In genomic region chr5:58457040-58457439, GRCh38 we compare ENCODE assay signal across 13 cellular contexts. TPM values are rescaled to one million over a fixed set of nuclear protein-coding genes. Genes with fewer than 3 reads are reported as not detected.
DNase-seq lines count a peak whose midpoint lies in the region; ATAC-seq and TF ChIP-seq lines count a peak whose summit lies in the region.
"Had no signal": no experiment of that assay in that cellular context is flagged by ENCODE, and none has a peak within 500 bp of the region (broad histone marks: within the 10 kb centered on the region; RNA-seq: fewer than 3 reads in every experiment).

No MANE protein-coding gene starts in this region.

- no peak overlapping the region for H2AFZ ChIP-seq in mammary epithelial cell (ENCODE audit: low read depth, low read length)

- ATAC-seq in left lung (no peak), HG02938 (IDR thresholded peaks at IDR 0.05; ENCODE audit: unreplicated experiment) (no peak)

- BruUV-seq in mammary epithelial cell (replicated peaks; lab: Mats Ljungman, UMichigan): no TSS peak

- TF ChIP-seq CTCF in HFF-Myc (IDR thresholded peaks at IDR 0.05; ENCODE audit: low read depth, low read length, missing control alignments) (no peak), mammary epithelial cell (conservative IDR thresholded peaks at IDR 0.05 in 1 of 2, IDR thresholded peaks at IDR 0.05 in 1 of 2; ENCODE audit: extremely low read depth in 1 of 2, insufficient read depth in 1 of 2, low read depth in 1 of 2, low read length in 2 of 2) (no peak), left lung (IDR thresholded peaks at IDR 0.05) (no peak)

- H3K4me3 ChIP-seq in HFF-Myc (replicated peaks; ENCODE audit: low read depth, low read length) (peak overlapping the region; percentile 72), mammary epithelial cell (replicated peaks in 1 of 3; ENCODE audit: insufficient read depth in 1 of 3, low read depth in 2 of 3, low read length in 3 of 3) (peak overlapping the region; percentile 94 to 99 (median 98)), left lung (peak overlapping the region; percentile 62 to 77), skin epidermis (peak overlapping the region; percentile 57 to 98 (median 76))

- H3K9me3 ChIP-seq in mammary epithelial cell (replicated peaks; ENCODE audit: insufficient read depth, low read length) (no peaks in the 10 kb centered on the region), left lung (no peaks in the 10 kb centered on the region)
- H3K9me3 ChIP-seq: prostate gland had no signal

- peaks cover 62% of the 10 kb centered on the region for H3K79me2 ChIP-seq in mammary epithelial cell (ENCODE audit: insufficient read depth, low read length)

- H3K27ac ChIP-seq in mammary epithelial cell (ENCODE audit: insufficient read depth, low read depth, low read length) (peak overlapping the region; percentile 96), left lung (no peak overlapping the region), skin epidermis (peak overlapping the region in 7 of 21 experiments; percentile 16 to 99 (median 81))
- H3K27ac ChIP-seq: prostate gland had no signal

- CTCF ChIA-PET in mammary epithelial cell (lab: Charles Lee; ENCODE audit: low non-redundant PET): interaction anchor here (0.7 kb wide), 1 partner anchor 567 kb away, joined by 4 read pairs; no protein-coding TSS in a partner anchor

- 0% methylated on average over 4 of the region's 4 CpGs for WGBS in mammary epithelial cell (ENCODE audit: low coverage, missing lambda C conversion rate)

- H4K20me1 ChIP-seq in mammary epithelial cell (ENCODE audit: insufficient read depth, low read length): peaks cover 10% of the 10 kb centered on the region

- peak overlapping the region; percentile 99 for H3K9ac ChIP-seq in mammary epithelial cell (ENCODE audit: insufficient read depth, low read length)

- DNase-seq in HFF-Myc (ENCODE audit: extremely low read depth, low read depth): no peak
- DNase-seq in mammary epithelial cell: no peak
- DNase-seq in left lung: no peak
- DNase-seq in NCI-H524 treated with DMSO at 0.1 percent for 48 hours (lab: John Stamatoyannopoulos, UW): no peak
- no peak for DNase-seq in SKM-1 (lab: John Stamatoyannopoulos, UW; ENCODE audit: unreplicated experiment)
- no peak for DNase-seq in Kasumi-1 (lab: John Stamatoyannopoulos, UW)
- DNase-seq: activated T-cell treated with anti-CD3 and anti-CD28 coated beads for 4 hours; central memory CD4-positive, alpha-beta T cell; NCI-H1092 treated with DMSO at 0.1 percent for 48 hours; NK-92 treated with Interleukin-12 subunit alpha and Interleukin-12 subunit beta, amount 100 ng/mL, for 24 hours had no signal

- H3K27me3 ChIP-seq in mammary epithelial cell (ENCODE audit: insufficient read depth, low read length): no peaks in the 10 kb centered on the region
- peaks cover 0 to 20% of the 10 kb centered on the region in 2 donors for H3K27me3 ChIP-seq in left lung

- in situ Hi-C loops in mammary epithelial cell (cut with MboI; ENCODE audit: low sequenced_read_pairs in 2 of 2): loop anchor here in 1 of 2 donors (10.0 kb wide), 1 partner anchor 272 kb away; no protein-coding TSS in a partner anchor

- dilution Hi-C loops in mammary epithelial cell (cut with HindIII; ENCODE audit: low sequenced_read_pairs): loop anchor here (5.0 to 25.0 kb wide), 4 partner anchors 270 to 960 kb away; no protein-coding TSS in a partner anchor

- H3K36me3 ChIP-seq in mammary epithelial cell (ENCODE audit: insufficient read depth, low read length): peaks cover 53% of the 10 kb centered on the region
- peaks cover 0 to 38% of the 10 kb centered on the region in 2 donors for H3K36me3 ChIP-seq in left lung
- H3K36me3 ChIP-seq: prostate gland had no signal

- H3K4me1 ChIP-seq in mammary epithelial cell (ENCODE audit: insufficient read depth, low read length): peaks cover 47% of the 10 kb centered on the region
- H3K4me1 ChIP-seq in left lung: peaks cover 0 to 21% of the 10 kb centered on the region in 2 donors
- H3K4me1 ChIP-seq: prostate gland had no signal

- peak overlapping the region; percentile 73 for H3K4me2 ChIP-seq in mammary epithelial cell (ENCODE audit: insufficient read depth, low read depth, low read length)

- intact Hi-C loops in mammary epithelial cell (cut with micrococcal nuclease): loop anchor here (5.0 kb wide), 2 partner anchors 365 to 470 kb away; no protein-coding TSS in a partner anchor
- intact Hi-C loops in left lung (cut with DNase I): loop anchor here in 1 of 2 donors (10.0 kb wide), 1 partner anchor 572 kb away; no protein-coding TSS in a partner anchor

RNA-seq across cellular contexts. Expression of gene PLK2, which starts 2.8 kb away (rescaled TPM):
- 100 to 1,000 TPM; 336 to 534 TPM for total RNA-seq in mammary epithelial cell
- 73.2 TPM for polyA plus RNA-seq in mammary epithelial cell
- 301 TPM for polyA minus RNA-seq in mammary epithelial cell
- total RNA-seq in left lung: 10 to 100 TPM; 45.5 to 53.6 TPM

RNA-seq across cellular contexts. Expression of gene GAPT, which starts 34.2 kb away (rescaled TPM):
- not detected for total RNA-seq in mammary epithelial cell
- polyA plus RNA-seq in mammary epithelial cell: not detected
- polyA minus RNA-seq in mammary epithelial cell: not detected
- total RNA-seq in left lung: 10 to 100 TPM in 1 of 2 donors, 1 to 10 TPM in 1; 2.6 to 18.3 TPM

Comparison
In these comparisons a context has a peak if more than half of its experiments do, and no peak if none do; other contexts are left out.
1. RNA of gene PLK2, which starts 2.8 kb away (total RNA-seq): 336 to 534 TPM in mammary epithelial cell; 45.5 to 53.6 TPM in left lung; every median in the first group is over 4 times any median in the second.
2. Peak in every context shown above with its lines, with median percentiles within 50 percentile points of each other: H3K4me3 ChIP-seq.